ENCODE assay signal across 1 cellular context in genomic region chr7:148953676-148954075, GRCh38.
TF ChIP-seq lines count a peak whose summit lies in the region.

No MANE protein-coding gene starts in this region.

TF ChIP-seq in K562, 482 proteins besides CTCF, POLR2A, EP300 and RAD21 (continued from another document):
- no peak for TF ChIP-seq E2F5 (CRISPR knock-in tag; IDR thresholded peaks at IDR 0.05)
- TF ChIP-seq PTBP1 (IDR thresholded peaks at IDR 0.05; ENCODE audit: low read depth, low read length), result no peak
- TF ChIP-seq ZBTB1 (CRISPR knock-in tag; IDR thresholded peaks at IDR 0.05; ENCODE audit: borderline replicate concordance, low read depth), result no peak
- TF ChIP-seq TCF3 (CRISPR knock-in tag; IDR thresholded peaks at IDR 0.05), result no peak
- no peak for TF ChIP-seq SIN3A (IDR thresholded peaks at IDR 0.05; ENCODE audit: borderline replicate concordance in 2 of 2, control insufficient read depth in 1 of 2, low read depth in 2 of 2, low read length in 2 of 2)
- no peak for TF ChIP-seq ARID2 (IDR thresholded peaks at IDR 0.05)
- no peak for TF ChIP-seq HINFP (tag; conservative IDR thresholded peaks at IDR 0.05; ENCODE audit: low read depth)
- no peak for TF ChIP-seq ATF3 (IDR thresholded peaks at IDR 0.05)
- no peak for TF ChIP-seq ATF3 (CRISPR knock-in tag; conservative IDR thresholded peaks at IDR 0.05)
- TF ChIP-seq ZNF175 (CRISPR knock-in tag; IDR thresholded peaks at IDR 0.05; ENCODE audit: low read depth), result no peak
- no peak for TF ChIP-seq TAF7 (tag; IDR thresholded peaks at IDR 0.05)
